Comparison of ENCODE assay signal across 9 cellular contexts in genomic region chr3:187986514-187986934, GRCh38.
DNase-seq lines count a peak whose midpoint lies in the region; TF ChIP-seq lines count a peak whose summit lies in the region.
"Had no signal": no experiment of that assay in that cellular context is flagged by ENCODE, and none has a peak within 500 bp of the region (broad histone marks: within the 10 kb centered on the region; RNA-seq: fewer than 3 reads in every experiment).

No MANE protein-coding gene starts in this region.

- 35 to 36% methylated on average over 5 of the region's 5 CpGs for WGBS in thyroid gland, 2 donors

- TF ChIP-seq POLR2A in thyroid gland (IDR thresholded peaks at IDR 0.05) = no peak

- peaks cover 57% of the 10 kb centered on the region for H3K4me1 Mint-ChIP-seq in activated CD4-positive, alpha-beta T cell treated with anti-CD3 and anti-CD28 coated beads, Interleukin-2, amount 10 ng/mL, durations not matched to agents 24 days and 14 days

- H3K27me3 ChIP-seq in thyroid gland = no peaks in the 10 kb centered on the region

- no peaks in the 10 kb centered on the region for H3K36me3 ChIP-seq in thyroid gland

- H3K27ac Mint-ChIP-seq in activated CD4-positive, alpha-beta T cell treated with anti-CD3 and anti-CD28 coated beads, Interleukin-2, amount 10 ng/mL, durations not matched to agents 24 days and 14 days = peak overlapping the region; percentile 84

- H3K27ac ChIP-seq in thyroid gland = no peak overlapping the region

- intact Hi-C loops in activated CD4-positive, alpha-beta T cell treated with anti-CD3 and anti-CD28 coated beads, Interleukin-2, amount 10 ng/mL, durations not matched to agents 24 days and 14 days (cut with micrococcal nuclease) = loop anchor here (1.0 to 10.0 kb wide), 3 partner anchors 10 to 1048 kb away; no protein-coding TSS in a partner anchor
- intact Hi-C loops in thyroid gland (cut with DNase I) = no loop called here
- intact Hi-C loops in posterior vena cava (cut with DNase I) = no loop called here

- no peak for TF ChIP-seq CTCF in thyroid gland (IDR thresholded peaks at IDR 0.05)

- no peaks in the 10 kb centered on the region for H3K27me3 Mint-ChIP-seq in activated CD4-positive, alpha-beta T cell treated with anti-CD3 and anti-CD28 coated beads, Interleukin-2, amount 10 ng/mL, durations not matched to agents 24 days and 14 days

- H3K4me1 ChIP-seq in thyroid gland = peaks cover 0 to 8% of the 10 kb centered on the region in 2 donors

- H3K4me3 Mint-ChIP-seq in activated CD4-positive, alpha-beta T cell treated with anti-CD3 and anti-CD28 coated beads, Interleukin-2, amount 10 ng/mL, durations not matched to agents 24 days and 14 days = peak overlapping the region; percentile 56

- H3K36me3 Mint-ChIP-seq in activated CD4-positive, alpha-beta T cell treated with anti-CD3 and anti-CD28 coated beads, Interleukin-2, amount 10 ng/mL, durations not matched to agents 24 days and 14 days (ENCODE audit: low read depth) = peaks cover 3% of the 10 kb centered on the region

- no peaks in the 10 kb centered on the region for H3K9me3 ChIP-seq in thyroid gland

- H3K9me3 Mint-ChIP-seq in activated CD4-positive, alpha-beta T cell treated with anti-CD3 and anti-CD28 coated beads, Interleukin-2, amount 10 ng/mL, durations not matched to agents 24 days and 14 days = peaks cover 11% of the 10 kb centered on the region

- H3K4me3 ChIP-seq in thyroid gland (replicated peaks in 1 of 3) = no peak overlapping the region

- DNase-seq in activated gamma-delta T cell treated with anti-CD3 and anti-CD28 coated beads, Interleukin-2, amount 50 U/mL, for 16 hours (ENCODE audit: low read depth) = peak; percentile 33
- DNase-seq in activated gamma-delta T cell treated with Interleukin-2 at 50 U/mL for 16 hours = no peak
- DNase-seq in activated CD4-positive, alpha-beta T cell treated with anti-CD3 and anti-CD28 coated beads, Interleukin-2, amount 10 ng/mL, durations not matched to agents 24 days and 14 days = peak; percentile 77
- DNase-seq in glomerular visceral epithelial cell (ENCODE audit: extremely low spot score) = peak; percentile 81
- peak; percentile 55 to 60 for DNase-seq in thyroid gland
- no peak for DNase-seq in posterior vena cava (ENCODE audit: low spot score)
- no peak for DNase-seq in SHP77 (lab: John Stamatoyannopoulos, UW)
- no peak for DNase-seq in GM19238 (ENCODE audit: insufficient read length, low spot score)
- DNase-seq: naive B cell had no signal

Comparison
In these comparisons a context has a peak if more than half of its experiments do, and no peak if none do; other contexts are left out.
1. DNase-seq: peak in activated gamma-delta T cell treated with anti-CD3 and anti-CD28 coated beads, Interleukin-2, amount 50 U/mL, for 16 hours (single experiment), activated CD4-positive, alpha-beta T cell treated with anti-CD3 and anti-CD28 coated beads, Interleukin-2, amount 10 ng/mL, durations not matched to agents 24 days and 14 days (single experiment), glomerular visceral epithelial cell (single experiment) and thyroid gland (2 of 2); none in activated gamma-delta T cell treated with Interleukin-2 at 50 U/mL for 16 hours (single experiment), posterior vena cava (single experiment), SHP77 (0 of 2) and GM19238 (single experiment).